ENCODE assay signal across 8 cellular contexts in genomic region chr22:37260939-37261338, GRCh38.
A peak's percentile ranks its signal among the peaks of the same experiment; 100 is the strongest.
DNase-seq lines count a peak whose midpoint lies in the region; ATAC-seq and TF ChIP-seq lines count a peak whose summit lies in the region.

No MANE protein-coding gene starts in this region.

- H3K4me3 ChIP-seq in LNCaP clone FGC (ENCODE audit: low read depth, low read length) (no peak overlapping the region), brain microvascular endothelial cell (ENCODE audit: low read depth, low read length) (no peak overlapping the region)

- TF ChIP-seq CTCF in GM10266 (IDR thresholded peaks at IDR 0.05; ENCODE audit: control insufficient read depth, insufficient read depth, low read depth, missing control alignments) (peak; percentile 81), LNCaP clone FGC (IDR thresholded peaks at IDR 0.05; ENCODE audit: control insufficient read depth, extremely low read depth, insufficient read depth) (peak; percentile 78), brain microvascular endothelial cell (IDR thresholded peaks at IDR 0.05; ENCODE audit: low read depth, low read length, missing control alignments) (peak; percentile 98)

- DNase-seq in GM10266 (ENCODE audit: extremely low spot score) = peak; percentile 69
- DNase-seq in LNCaP clone FGC (ENCODE audit: low read depth) = no peak
- DNase-seq in T-helper 2 cell treated with Interferon-gamma antibody and Interleukin-4, amounts not matched to agents 5 μg/mL and 100 μg/mL, for 36 hours (ENCODE audit: low spot score) = no peak
- DNase-seq in brain microvascular endothelial cell = peak; percentile 37
- DNase-seq in kidney tubule cell (ENCODE audit: low spot score) = peak; percentile 63
- peak; percentile 40 to 43 for DNase-seq in stimulated activated CD8-positive, alpha-beta memory T cell treated with anti-CD3 and anti-CD28 coated beads, Interleukin-2, amount 100 ng/mL, for 1 hour (ENCODE audit: low read depth in 2 of 2)

- peaks cover 7% of the 10 kb centered on the region for H3K36me3 Mint-ChIP-seq in T-helper 2 cell treated with Interferon-gamma antibody and Interleukin-4, amounts not matched to agents 5 μg/mL and 100 μg/mL, for 36 hours (ENCODE audit: low read depth)

- no peak overlapping the region for H3K27ac ChIP-seq in brain microvascular endothelial cell

- peaks cover 13% of the 10 kb centered on the region for H3K9me3 Mint-ChIP-seq in T-helper 2 cell treated with Interferon-gamma antibody and Interleukin-4, amounts not matched to agents 5 μg/mL and 100 μg/mL, for 36 hours

- H3K27ac Mint-ChIP-seq in T-helper 2 cell treated with Interferon-gamma antibody and Interleukin-4, amounts not matched to agents 5 μg/mL and 100 μg/mL, for 36 hours = peak overlapping the region; percentile 33

- H3K27me3 Mint-ChIP-seq in T-helper 2 cell treated with Interferon-gamma antibody and Interleukin-4, amounts not matched to agents 5 μg/mL and 100 μg/mL, for 36 hours (ENCODE audit: low read depth) = peaks cover 5% of the 10 kb centered on the region

- no peaks in the 10 kb centered on the region for H3K27me3 ChIP-seq in brain microvascular endothelial cell (replicated peaks)

- ATAC-seq in HG03565 (IDR thresholded peaks at IDR 0.05; ENCODE audit: unreplicated experiment) (no peak), GM19035 (IDR thresholded peaks at IDR 0.05; ENCODE audit: unreplicated experiment) (no peak)

- H3K4me3 Mint-ChIP-seq in T-helper 2 cell treated with Interferon-gamma antibody and Interleukin-4, amounts not matched to agents 5 μg/mL and 100 μg/mL, for 36 hours = no peak overlapping the region

- in situ Hi-C loops in brain microvascular endothelial cell (cut with HindIII; ENCODE audit: low pct_ligation_motif_present, low sequenced_read_pairs) = loop anchor here (5.0 kb wide), 1 partner anchor 84 kb away; no protein-coding TSS in a partner anchor

- H3K4me1 Mint-ChIP-seq in T-helper 2 cell treated with Interferon-gamma antibody and Interleukin-4, amounts not matched to agents 5 μg/mL and 100 μg/mL, for 36 hours (ENCODE audit: low read depth) = peaks cover 21% of the 10 kb centered on the region

- no peaks in the 10 kb centered on the region for H3K36me3 ChIP-seq in brain microvascular endothelial cell (replicated peaks)

Comparison
In these comparisons a context has a peak if more than half of its experiments do, and no peak if none do; other contexts are left out.
1. DNase-seq: peak in GM10266 (single experiment), brain microvascular endothelial cell (single experiment), kidney tubule cell (single experiment) and stimulated activated CD8-positive, alpha-beta memory T cell treated with anti-CD3 and anti-CD28 coated beads, Interleukin-2, amount 100 ng/mL, for 1 hour (2 of 2); none in LNCaP clone FGC (single experiment) and T-helper 2 cell treated with Interferon-gamma antibody and Interleukin-4, amounts not matched to agents 5 μg/mL and 100 μg/mL, for 36 hours (single experiment).
2. Peak in every context shown above with its lines, with median percentiles within 50 percentile points of each other: CTCF ChIP-seq.